In genomic region chr1:153979091-153979490, GRCh38 we compare ENCODE assay signal across 1 cellular context.
TF ChIP-seq lines count a peak whose summit lies in the region.
"Not testable (repeated sequence)": the region's sequence is repeated elsewhere in the genome, so short reads cannot be mapped to it uniquely, and the experiment has no call there.

No MANE protein-coding gene starts in this region.

TF ChIP-seq in HepG2, 621 proteins besides CTCF, POLR2A, EP300 and RAD21:
- TF ChIP-seq ZSCAN9 (CRISPR knock-in tag; IDR thresholded peaks at IDR 0.05; ENCODE audit: borderline replicate concordance), result 0 out of 2 replicates have a peak, but pooled peaks have one; percentile 12
- peak; percentile 68; the same call in 1 of the 2 replicates for TF ChIP-seq ZNF614 (CRISPR knock-in tag; IDR thresholded peaks at IDR 0.05; ENCODE audit: borderline replicate concordance)
- TF ChIP-seq ZNF205 (CRISPR knock-in tag; IDR thresholded peaks at IDR 0.05), result peak; percentile 20; the same call in 1 of the 2 replicates
- TF ChIP-seq TEAD3 (CRISPR knock-in tag; optimal IDR thresholded peaks at IDR 0.05; ENCODE audit: borderline replicate concordance), result peak; percentile 29
- TF ChIP-seq SPEN (CRISPR knock-in tag; IDR thresholded peaks at IDR 0.05; ENCODE audit: low read depth), result 0 out of 2 replicates have a peak, but pooled peaks have one; percentile 25
- TF ChIP-seq FOXA1 (IDR thresholded peaks at IDR 0.05), result not testable (repeated sequence)
- TF ChIP-seq FOXA1 (CRISPR knock-in tag; IDR thresholded peaks at IDR 0.05), result 0 out of 2 replicates have a peak, but pooled peaks have one; percentile 16
- TF ChIP-seq ZNF280D (CRISPR knock-in tag; IDR thresholded peaks at IDR 0.05), result 0 out of 2 replicates have a peak, but pooled peaks have one; percentile 23
- peak; percentile 48; the same call in 1 of the 2 replicates for TF ChIP-seq PHF21A (CRISPR knock-in tag; IDR thresholded peaks at IDR 0.05)
- TF ChIP-seq PITX1 (CRISPR knock-in tag; IDR thresholded peaks at IDR 0.05), result peak; percentile 48; the same call in 1 of the 2 replicates
- peak; percentile 30; the same call in 1 of the 2 replicates for TF ChIP-seq ARID5B (CRISPR knock-in tag; IDR thresholded peaks at IDR 0.05)
- 0 out of 2 replicates have a peak, but pooled peaks have one; percentile 25 for TF ChIP-seq YEATS4 (CRISPR knock-in tag; IDR thresholded peaks at IDR 0.05; ENCODE audit: borderline replicate concordance)
- TF ChIP-seq PAXIP1 (CRISPR knock-in tag; conservative IDR thresholded peaks at IDR 0.05), result 0 out of 2 replicates have a peak, but pooled peaks have one; percentile 7
- TF ChIP-seq RCOR2 (CRISPR knock-in tag; IDR thresholded peaks at IDR 0.05), result peak; percentile 30; the same call in 1 of the 2 replicates
- peak; percentile 83 for TF ChIP-seq TFAP4 (IDR thresholded peaks at IDR 0.05; ENCODE audit: borderline replicate concordance, low read depth)
- peak; percentile 49; the same call in 1 of the 2 replicates for TF ChIP-seq ZNF142 (CRISPR knock-in tag; IDR thresholded peaks at IDR 0.05)
- TF ChIP-seq ZMYM3 (CRISPR knock-in tag; IDR thresholded peaks at IDR 0.05), result peak; percentile 22; the same call in 1 of the 2 replicates
- TF ChIP-seq HDAC1 (CRISPR knock-in tag; IDR thresholded peaks at IDR 0.05), result 0 out of 2 replicates have a peak, but pooled peaks have one; percentile 19
- TF ChIP-seq HMG20A (CRISPR knock-in tag; IDR thresholded peaks at IDR 0.05; ENCODE audit: borderline replicate concordance), result 0 out of 2 replicates have a peak, but pooled peaks have one; percentile 7
- TF ChIP-seq SALL1 (CRISPR knock-in tag; IDR thresholded peaks at IDR 0.05), result peak; percentile 44; the same call in 1 of the 2 replicates
